ENCODE assay signal across 17 cellular contexts in genomic region chr3:98827221-98827620, GRCh38.
"Had no signal": no experiment of that assay in that cellular context is flagged by ENCODE, and none has a peak within 500 bp of the region (broad histone marks: within the 10 kb centered on the region; RNA-seq: fewer than 3 reads in every experiment).

No MANE protein-coding gene starts in this region.

- DNase-seq: activated CD4-positive, alpha-beta T cell treated with anti-CD3 and anti-CD28 coated beads for 4 hours; activated CD8-positive, alpha-beta T cell treated with anti-CD3 and anti-CD28 coated beads for 36 hours; activated effector memory CD4-positive, alpha-beta T cell treated with anti-CD3 and anti-CD28 coated beads, Interleukin-2, amount 50 U/mL, for 16 hours; activated T-cell treated with anti-CD3 and anti-CD28 coated beads, Interleukin-2, amount 50 U/mL, for 48 hours; adrenal gland; caudate nucleus; foreskin fibroblast; glutamatergic neuron; lower lobe of right lung; naive B cell; stimulated activated CD4-positive, alpha-beta T cell treated with anti-CD3 and anti-CD28 coated beads, Interleukin-2, amount 100 ng/mL, for 48 hours; T-helper 2 cell had no signal

- ATAC-seq: activated CD8-positive, alpha-beta T cell treated with anti-CD3 and anti-CD28 coated beads for 36 hours; lower lobe of right lung; stimulated activated memory B cell treated with anti-CD40 and anti-IgM and Interleukin-4, amounts not matched to agents 10 μg/mL and 1 μg/mL and 100 μg/mL, for 72 hours had no signal

- FAIRE-seq: colon, endometrium, urothelium cell line had no signal

- H3K36me3 ChIP-seq: adrenal gland, lower lobe of right lung, thyroid gland had no signal

- H3K4me1 ChIP-seq: adrenal gland, lower lobe of right lung had no signal

- H3K27me3 ChIP-seq: adrenal gland, thyroid gland had no signal

- H3K9me3 ChIP-seq: adrenal gland, lower lobe of right lung, thyroid gland had no signal

- H3K27ac ChIP-seq: adrenal gland, lower lobe of right lung, thyroid gland had no signal

- H3K4me3 ChIP-seq: adrenal gland, lower lobe of right lung, thyroid gland had no signal
